Comparison of ENCODE assay signal across 9 cellular contexts in the genomic region with DNA sequence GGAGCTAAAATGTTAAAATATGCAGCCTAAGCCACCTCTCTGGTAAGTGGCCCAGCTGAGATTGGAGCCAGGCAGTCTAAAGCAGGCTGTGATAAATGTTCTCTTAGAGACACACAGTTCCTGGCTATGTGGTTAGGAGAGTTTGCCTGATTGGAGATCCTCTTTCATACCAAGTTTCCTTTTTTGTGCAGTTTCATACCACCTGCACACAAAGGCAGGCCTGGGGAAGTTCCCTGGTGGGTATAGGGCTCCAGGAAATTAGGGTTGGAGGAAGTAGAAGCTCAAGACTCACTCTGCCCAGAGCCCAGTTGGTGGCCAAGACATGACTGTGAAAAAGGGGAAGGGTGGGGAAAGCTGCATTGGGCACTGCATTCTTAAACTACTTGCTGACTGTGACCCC. TPM values are rescaled to one million over a fixed set of nuclear protein-coding genes. Genes with fewer than 3 reads are reported as not detected.
A peak's percentile ranks its signal among the peaks of the same experiment; 100 is the strongest.
DNase-seq lines count a peak whose midpoint lies in the region; ATAC-seq and TF ChIP-seq lines count a peak whose summit lies in the region.
"Had no signal": no experiment of that assay in that cellular context is flagged by ENCODE, and none has a peak within 500 bp of the region (broad histone marks: within the 10 kb centered on the region; RNA-seq: fewer than 3 reads in every experiment).

No MANE protein-coding gene starts in this region.

- H3K9me3 Mint-ChIP-seq in chondrocyte (ENCODE audit: low read depth) (no peaks in the 10 kb centered on the region), Caco-2 (ENCODE audit: unreplicated experiment) (no peaks in the 10 kb centered on the region)

- peaks cover 54% of the 10 kb centered on the region for H3K4me1 ChIP-seq in BLaER1
- H3K4me1 ChIP-seq in Caco-2: no peaks in the 10 kb centered on the region

- H3K27me3 ChIP-seq in BLaER1 (no peaks in the 10 kb centered on the region), Caco-2 (replicated peaks; ENCODE audit: control insufficient read depth, insufficient read depth, low read length) (no peaks in the 10 kb centered on the region)

- H3K27ac Mint-ChIP-seq in chondrocyte (ENCODE audit: unreplicated experiment) (no peak overlapping the region), Caco-2 (ENCODE audit: unreplicated experiment) (no peak overlapping the region)

- TF ChIP-seq CTCF in chondrocyte (IDR thresholded peaks at IDR 0.05) (no peak), Caco-2 (IDR thresholded peaks at IDR 0.05; ENCODE audit: insufficient read depth in 1 of 2, low read depth in 1 of 2, low read length in 1 of 2, severe bottlenecking in 1 of 2, unreplicated experiment in 1 of 2) (no peak)

- intact Hi-C loops in Caco-2 (cut with micrococcal nuclease; ENCODE audit: unreplicated experiment): no loop called here

- H3K4me2 ChIP-seq in BLaER1: peak overlapping the region; percentile 56

- H3K27ac ChIP-seq in BLaER1: peak overlapping the region; percentile 24; the same call in 1 of the 2 replicates
- H3K27ac ChIP-seq: C4-2B had no signal

- CTCF ChIA-PET in Caco-2 (lab: Charles Lee): no interaction called here

- H3K9me3 ChIP-seq in BLaER1 (no peaks in the 10 kb centered on the region), Caco-2 (no peaks in the 10 kb centered on the region)

- H3K4me1 Mint-ChIP-seq in chondrocyte (ENCODE audit: low read depth): no peaks in the 10 kb centered on the region
- H3K4me1 Mint-ChIP-seq in Caco-2 (ENCODE audit: low read depth, unreplicated experiment): no peaks in the 10 kb centered on the region

- peak; percentile 32 for DNase-seq in globus pallidus (ENCODE audit: low spot score)
- DNase-seq in DMS53 (lab: John Stamatoyannopoulos, UW): no peak
- no peak for DNase-seq in chondrocyte (ENCODE audit: low spot score)
- no peak for DNase-seq in Caco-2
- no peak for DNase-seq in NCI-H226

- no peak overlapping the region for H3K4me3 Mint-ChIP-seq in chondrocyte (ENCODE audit: unreplicated experiment)
- no peak overlapping the region for H3K4me3 Mint-ChIP-seq in Caco-2 (ENCODE audit: unreplicated experiment)

- no peaks in the 10 kb centered on the region for H3K36me3 ChIP-seq in BLaER1
- no peaks in the 10 kb centered on the region for H3K36me3 ChIP-seq in Caco-2 (ENCODE audit: control insufficient read depth, insufficient read depth, low read length)

- POLR2A ChIA-PET in Caco-2 (lab: Charles Lee): no interaction called here

- H3K27me3 Mint-ChIP-seq in chondrocyte (ENCODE audit: low read depth) (no peaks in the 10 kb centered on the region), Caco-2 (ENCODE audit: insufficient read depth, unreplicated experiment) (no peaks in the 10 kb centered on the region)

- H3K9ac ChIP-seq in BLaER1: no peak overlapping the region

- H3K36me3 Mint-ChIP-seq in chondrocyte (ENCODE audit: low read depth): no peaks in the 10 kb centered on the region
- H3K36me3 Mint-ChIP-seq in Caco-2 (ENCODE audit: insufficient read depth, unreplicated experiment): no peaks in the 10 kb centered on the region

- BruUV-seq in Caco-2 (replicated peaks; lab: Mats Ljungman, UMichigan): no TSS peak

- H3K4me3 ChIP-seq in BLaER1: no peak overlapping the region
- H3K4me3 ChIP-seq in Caco-2 (ENCODE audit: low read depth, low read length): no peak overlapping the region

- ATAC-seq in GM21381 (IDR thresholded peaks at IDR 0.05; ENCODE audit: unreplicated experiment): peak; percentile 68
- ATAC-seq in HG03575 (IDR thresholded peaks at IDR 0.05; ENCODE audit: extremely low read depth, insufficient number of reproducible peaks, low FRiP score, unreplicated experiment): peak; percentile 51

- no peaks in the 10 kb centered on the region for H4K20me1 ChIP-seq in BLaER1

RNA-seq across cellular contexts. Expression of a gene that starts 16.9 kb away (rescaled TPM):
- total RNA-seq in chondrocyte (not detected in 3 replicates), Caco-2 (2022) (0.23 and 0.43 TPM in 2 replicates)

RNA-seq across cellular contexts. Expression of a gene that starts 50.6 kb away (rescaled TPM):
- total RNA-seq in chondrocyte (31.5 to 36.5 TPM (median 35.8 TPM) in 3 replicates), Caco-2 (2022) (26.9 and 27.5 TPM in 2 replicates)
